Comparison of ENCODE assay signal across 8 cellular contexts in the genomic region with DNA sequence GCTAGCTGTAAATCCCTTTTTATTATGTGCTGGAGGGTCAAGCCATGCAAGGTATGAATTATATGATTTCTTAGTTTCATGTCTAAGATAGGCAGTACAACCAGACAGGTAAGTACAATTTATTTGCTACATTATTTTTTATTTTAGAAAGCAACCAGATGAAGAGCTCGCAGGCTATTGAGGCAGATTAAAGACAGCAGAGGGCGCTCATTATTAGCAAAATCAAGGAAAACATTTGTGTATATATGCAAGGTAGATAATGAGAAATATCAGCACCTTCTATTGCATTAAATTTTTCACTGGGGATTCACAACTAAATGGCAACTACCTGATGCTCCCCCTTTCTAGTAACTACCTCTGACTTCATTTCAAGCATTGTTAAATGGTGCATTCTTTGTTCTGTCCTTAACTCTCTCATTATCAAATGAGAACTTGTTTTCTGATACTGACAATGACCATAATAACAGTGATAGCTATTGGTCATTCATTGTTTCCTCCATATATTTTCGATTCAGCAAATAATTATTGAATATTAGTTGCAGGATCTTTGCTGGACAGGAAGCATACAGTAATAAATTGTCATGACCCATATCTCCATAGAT. TPM values are rescaled to one million over a fixed set of nuclear protein-coding genes. Genes with fewer than 3 reads are reported as not detected.
A peak's percentile ranks its signal among the peaks of the same experiment; 100 is the strongest.
DNase-seq lines count a peak whose midpoint lies in the region; ATAC-seq and TF ChIP-seq lines count a peak whose summit lies in the region.

No MANE protein-coding gene starts in this region.

- POLR2A ChIA-PET in Panc1 (lab: Charles Lee) = no interaction called here

- H3K27ac ChIP-seq in HL-60 (replicated peaks) = no peak overlapping the region
- no peak overlapping the region for H3K27ac ChIP-seq in Panc1 (ENCODE audit: low read length)

- intact Hi-C loops in Panc1 (cut with micrococcal nuclease; ENCODE audit: unreplicated experiment) = loop anchor here (1.0 kb wide), 1 partner anchor 48 kb away; no protein-coding TSS in a partner anchor

- CTCF ChIA-PET in Panc1 (lab: Charles Lee) = no interaction called here

- in situ Hi-C loops in Panc1 (cut with HindIII; ENCODE audit: low pct_unique_long_range_greater_than_20kb, low sequenced_read_pairs) = no loop called here

- H3K36me3 ChIP-seq in Panc1 (ENCODE audit: control insufficient read depth, insufficient read depth, low read length) = no peaks in the 10 kb centered on the region

- DNase-seq in AG09319 (ENCODE audit: extremely low read depth, low read depth) (no peak), HL-60 (ENCODE audit: low read depth in 1 of 2, low spot score in 1 of 2) (peak in 1 of 2 experiments; percentile 25), Panc1 (ENCODE audit: low read depth, low spot score) (no peak), fibroblast of peridontal ligament (ENCODE audit: extremely low read depth) (peak; percentile 49), stromal cell of bone marrow (ENCODE audit: low read depth) (peak; percentile 22)

- no TSS peak for BruUV-seq in Panc1 (replicated peaks; lab: Mats Ljungman, UMichigan)

- H3K4me3 ChIP-seq in HL-60 (replicated peaks; ENCODE audit: insufficient read depth, low read length) (no peak overlapping the region), Panc1 (ENCODE audit: low read depth in 2 of 2, low read length in 2 of 2) (no peak overlapping the region)

- no peaks in the 10 kb centered on the region for H3K4me1 ChIP-seq in Panc1 (ENCODE audit: control insufficient read depth, insufficient read depth, low read length)

- TF ChIP-seq CTCF in AG09319 (IDR thresholded peaks at IDR 0.05; ENCODE audit: low read depth, low read length) (peak; percentile 29), HL-60 (IDR thresholded peaks at IDR 0.05; ENCODE audit: insufficient read depth, low read length) (peak; percentile 26), Panc1 (IDR thresholded peaks at IDR 0.05) (peak; percentile 63; the same call in 1 of the 2 replicates)

- H3K27me3 ChIP-seq in HL-60 (ENCODE audit: insufficient read depth, poor library complexity, severe bottlenecking) (peaks cover 9% of the 10 kb centered on the region), Panc1 (ENCODE audit: control insufficient read depth, insufficient read depth, low read length) (no peaks in the 10 kb centered on the region)

- ATAC-seq in Panc1 (no peak), GM19023 (IDR thresholded peaks at IDR 0.05; ENCODE audit: unreplicated experiment) (no peak), HG03565 (IDR thresholded peaks at IDR 0.05; ENCODE audit: unreplicated experiment) (no peak), GM21390 (IDR thresholded peaks at IDR 0.05; ENCODE audit: unreplicated experiment) (no peak)

- H3K9me3 ChIP-seq in Panc1 (ENCODE audit: control insufficient read depth, insufficient read depth, low read depth, low read length) = no peaks in the 10 kb centered on the region

RNA-seq across cellular contexts. Expression of gene SCGB3A2, which starts 8.6 kb away (rescaled TPM):
- 0.39 TPM for total RNA-seq in Panc1 (2021; ENCODE audit: unreplicated experiment)
- polyA plus RNA-seq in Panc1 (2012; ENCODE audit: insufficient read length) = not detected

RNA-seq across cellular contexts. Expression of gene C5orf46, which starts 19.2 kb away (rescaled TPM):
- total RNA-seq in Panc1 (2021; ENCODE audit: unreplicated experiment) = not detected
- not detected for polyA plus RNA-seq in Panc1 (2012; ENCODE audit: insufficient read length)

RNA-seq across cellular contexts. Expression of gene SPINK1, which starts 55.7 kb away (rescaled TPM):
- total RNA-seq in Panc1 (2021; ENCODE audit: unreplicated experiment) = 3.0 TPM
- polyA plus RNA-seq in Panc1 (2012; ENCODE audit: insufficient read length) = not detected

Comparison
In these comparisons a context has a peak if more than half of its experiments do, and no peak if none do; other contexts are left out.
1. DNase-seq: peak in fibroblast of peridontal ligament (single experiment) and stromal cell of bone marrow (single experiment); none in AG09319 (single experiment) and Panc1 (single experiment).
2. Peak in every context shown above with its lines, with median percentiles within 50 percentile points of each other: CTCF ChIP-seq.